In the genomic region with DNA sequence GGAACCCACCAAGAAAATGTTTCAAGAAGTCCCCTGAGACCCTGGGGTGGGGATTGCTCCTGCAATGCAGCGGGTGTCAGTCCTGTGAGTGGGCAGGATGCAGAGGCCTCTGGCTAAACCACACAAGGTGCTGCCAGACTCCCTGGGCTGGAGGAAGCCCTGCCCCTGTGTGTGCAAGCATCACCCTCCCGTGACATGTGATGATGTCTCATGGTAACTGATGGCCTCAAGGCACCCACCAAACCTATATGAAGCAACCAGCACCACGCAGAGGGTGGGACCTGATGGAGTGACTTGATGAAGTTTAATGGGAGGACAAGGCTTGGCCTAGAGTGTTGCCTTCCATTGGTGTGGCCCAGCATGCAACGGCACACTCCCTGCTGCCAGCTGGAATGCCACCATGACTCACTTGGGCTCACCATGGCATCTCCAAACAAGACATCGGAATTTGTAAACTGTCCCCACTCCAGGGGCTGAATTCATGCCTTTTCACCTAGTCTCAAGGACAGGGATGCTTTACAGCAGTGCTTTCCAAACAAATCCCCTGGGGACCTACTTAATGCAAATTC, we compare ENCODE assay signal across 16 cellular contexts. TPM values are rescaled to one million over a fixed set of nuclear protein-coding genes. Genes with fewer than 3 reads are reported as not detected.
"Had no signal": no experiment of that assay in that cellular context is flagged by ENCODE, and none has a peak within 500 bp of the region (broad histone marks: within the 10 kb centered on the region; RNA-seq: fewer than 3 reads in every experiment).

No MANE protein-coding gene starts in this region.

- H3K36me3 ChIP-seq: brain microvascular endothelial cell, esophagus muscularis mucosa, heart right ventricle, prostate gland, right lobe of liver, spleen had no signal

- H3K27me3 ChIP-seq: brain microvascular endothelial cell, right lobe of liver, spleen had no signal

- DNase-seq: activated CD8-positive, alpha-beta memory T cell treated with anti-CD3 and anti-CD28 coated beads, Interleukin-2, amount 10 ng/mL, durations not matched to agents 7 days and 5 days; activated gamma-delta T cell; activated T-cell treated with anti-CD3 and anti-CD28 coated beads, Interleukin-2, amount 50 U/mL, for 4 hours; brain microvascular endothelial cell; foreskin fibroblast; heart right ventricle; right lobe of liver; spleen; stimulated activated CD4-positive, alpha-beta T cell treated with anti-CD3 and anti-CD28 coated beads, Interleukin-1b, Interleukin-23, amount 100 ng/mL, for 48 hours; stimulated activated naive CD4-positive, alpha-beta T cell; trophoblast cell had no signal

- H3K4me1 ChIP-seq: esophagus muscularis mucosa, heart right ventricle, prostate gland, right lobe of liver, spleen had no signal

- H3K27ac ChIP-seq: brain microvascular endothelial cell, esophagus muscularis mucosa, heart right ventricle, prostate gland, right lobe of liver, spleen had no signal

- H3K4me3 ChIP-seq: esophagus muscularis mucosa, heart right ventricle, prostate gland, right lobe of liver, spleen had no signal

- ATAC-seq: activated CD4-positive, CD25-positive, alpha-beta regulatory T cell treated with anti-CD3 and anti-CD28 coated beads, Interleukin-2, amount 50 U/mL, for 24 hours; activated CD8-positive, alpha-beta memory T cell treated with anti-CD3 and anti-CD28 coated beads, Interleukin-2, amount 10 ng/mL, durations not matched to agents 7 days and 5 days; activated T-cell treated with anti-CD3 and anti-CD28 coated beads, Interleukin-2, amount 50 U/mL, for 4 hours; heart right ventricle; right lobe of liver had no signal

- H3K9me3 ChIP-seq: esophagus muscularis mucosa, heart right ventricle, prostate gland, right lobe of liver had no signal

RNA-seq across cellular contexts. Expression of a gene that starts 8.7 kb away (rescaled TPM):
- total RNA-seq: dermis microvascular lymphatic vessel endothelial cell, lung microvascular endothelial cell had no signal
